20 cellular contexts compared by ENCODE assay signal in genomic region chr17:60618854-60619253, GRCh38. TPM values are rescaled to one million over a fixed set of nuclear protein-coding genes. Genes with fewer than 3 reads are reported as not detected.
DNase-seq lines count a peak whose midpoint lies in the region; ATAC-seq and TF ChIP-seq lines count a peak whose summit lies in the region.
"Had no signal": no experiment of that assay in that cellular context is flagged by ENCODE, and none has a peak within 500 bp of the region (broad histone marks: within the 10 kb centered on the region; RNA-seq: fewer than 3 reads in every experiment).

No MANE protein-coding gene starts in this region.

- no peak for ATAC-seq in central memory CD8-positive, alpha-beta T cell (replicated peaks; ENCODE audit: extremely low read depth, poor library complexity, severe bottlenecking)
- no peak for ATAC-seq in HG03280 (IDR thresholded peaks at IDR 0.05; ENCODE audit: unreplicated experiment)
- ATAC-seq: CD8-positive, alpha-beta T cell; GM12878 had no signal

- H3K27ac Mint-ChIP-seq in HFFc6 (peak overlapping the region; percentile 24), mesothelial cell of epicardium (peak overlapping the region; percentile 78), type B pancreatic cell (peak overlapping the region; percentile 63)
- H3K27ac Mint-ChIP-seq in central memory CD8-positive, alpha-beta T cell (ENCODE audit: low read depth) = peak overlapping the region; percentile 69
- H3K27ac Mint-ChIP-seq: CD8-positive, alpha-beta T cell; H9; IgD-negative memory B cell had no signal

- no peak for DNase-seq in HFFc6
- no peak for DNase-seq in central memory CD8-positive, alpha-beta T cell (ENCODE audit: low spot score in 2 of 2)
- DNase-seq in mesothelial cell of epicardium (ENCODE audit: low spot score in 2 of 2, unreplicated experiment in 2 of 2) = no peak
- no peak for DNase-seq in type B pancreatic cell (ENCODE audit: extremely low spot score, unreplicated experiment)
- no peak for DNase-seq in NCI-H1694 treated with DMSO at 0.1 percent for 48 hours (lab: John Stamatoyannopoulos, UW)
- no peak for DNase-seq in Ammon's horn (ENCODE audit: low spot score)
- DNase-seq: CD8-positive, alpha-beta T cell; DND-41; GM23248; H9; NCI-H1417; NCI-H2029; NCI-H226; NCI-H510A treated with DMSO at 0.1 percent for 48 hours; NCI-H748 treated with DMSO at 0.1 percent for 48 hours; PC-9; SHP77 treated with DMSO at 0.1 percent for 48 hours had no signal

- H3K36me3 Mint-ChIP-seq in HFFc6 (ENCODE audit: low read depth) (peaks cover 7% of the 10 kb centered on the region), mesothelial cell of epicardium (peaks cover 3% of the 10 kb centered on the region), type B pancreatic cell (peaks cover 26% of the 10 kb centered on the region)
- peaks cover 9% of the 10 kb centered on the region for H3K36me3 Mint-ChIP-seq in central memory CD8-positive, alpha-beta T cell (ENCODE audit: insufficient read depth)

- H3K4me3 Mint-ChIP-seq in HFFc6 = peak overlapping the region; percentile 27
- H3K4me3 Mint-ChIP-seq in central memory CD8-positive, alpha-beta T cell = no peak overlapping the region
- no peak overlapping the region for H3K4me3 Mint-ChIP-seq in mesothelial cell of epicardium
- no peak overlapping the region for H3K4me3 Mint-ChIP-seq in type B pancreatic cell
- H3K4me3 Mint-ChIP-seq: CD8-positive, alpha-beta T cell; H9; IgD-negative memory B cell had no signal

- H3K9me3 Mint-ChIP-seq in HFFc6 (no peaks in the 10 kb centered on the region), mesothelial cell of epicardium (no peaks in the 10 kb centered on the region), type B pancreatic cell (no peaks in the 10 kb centered on the region)
- no peaks in the 10 kb centered on the region for H3K9me3 Mint-ChIP-seq in central memory CD8-positive, alpha-beta T cell
- H3K9me3 Mint-ChIP-seq: CD8-positive, alpha-beta T cell; IgD-negative memory B cell had no signal

- 0 out of 2 replicates have a peak, but pooled peaks have one; percentile 7 for TF ChIP-seq CTCF in HFFc6 (IDR thresholded peaks at IDR 0.05)
- TF ChIP-seq CTCF in mesothelial cell of epicardium (IDR thresholded peaks at IDR 0.05; ENCODE audit: unreplicated experiment) = no peak
- peak; percentile 37 for TF ChIP-seq CTCF in type B pancreatic cell (conservative IDR thresholded peaks at IDR 0.05)

- H3K27me3 Mint-ChIP-seq in HFFc6 (ENCODE audit: insufficient read depth) = no peaks in the 10 kb centered on the region
- no peaks in the 10 kb centered on the region for H3K27me3 Mint-ChIP-seq in central memory CD8-positive, alpha-beta T cell
- no peaks in the 10 kb centered on the region for H3K27me3 Mint-ChIP-seq in mesothelial cell of epicardium (ENCODE audit: low read depth)
- no peaks in the 10 kb centered on the region for H3K27me3 Mint-ChIP-seq in type B pancreatic cell
- H3K27me3 Mint-ChIP-seq: IgD-negative memory B cell had no signal

- H3K4me1 Mint-ChIP-seq in HFFc6 (ENCODE audit: low read depth) = peaks cover 54% of the 10 kb centered on the region
- H3K4me1 Mint-ChIP-seq in central memory CD8-positive, alpha-beta T cell = peaks cover 32% of the 10 kb centered on the region
- peaks cover 8% of the 10 kb centered on the region for H3K4me1 Mint-ChIP-seq in mesothelial cell of epicardium
- H3K4me1 Mint-ChIP-seq in type B pancreatic cell (ENCODE audit: unreplicated experiment) = no peaks in the 10 kb centered on the region
- H3K4me1 Mint-ChIP-seq: H9 had no signal

RNA-seq across cellular contexts. Expression of gene PPM1D, which starts 18.9 kb away (rescaled TPM):
- total RNA-seq in HFFc6 (2021; fragmentation: NEBNext Ultra II Directional; extraction: Animal tissue kit (Norgen Biotek cat#: 25700)) = 10 to 100 TPM; 13.3 to 14.2 (median 13.5) TPM
- total RNA-seq in mesothelial cell of epicardium (26.4 to 28.9 TPM (median 26.7 TPM) in 3 replicates), type B pancreatic cell (ENCODE audit: low replicate concordance) (24.1 and 25.4 TPM in 2 replicates)

RNA-seq across cellular contexts. Expression of gene BCAS3, which starts 58.8 kb away (rescaled TPM):
- total RNA-seq in HFFc6 (2021; fragmentation: NEBNext Ultra II Directional; extraction: Animal tissue kit (Norgen Biotek cat#: 25700)) = 10 to 100 TPM in 5 of 6 experiments, 1 to 10 TPM in 1; 9.8 to 13.8 (median 12.0) TPM
- 60.8 to 64.9 TPM (median 61.5 TPM) in 3 replicates for total RNA-seq in mesothelial cell of epicardium
- 19.8 and 23.0 TPM in 2 replicates for total RNA-seq in type B pancreatic cell (ENCODE audit: low replicate concordance)

Comparison
In these comparisons a context has a peak if more than half of its experiments do, and no peak if none do; other contexts are left out.
1. H3K27ac Mint-ChIP-seq: peak in every context shown above with its lines; median percentile 78 in mesothelial cell of epicardium; 69 in central memory CD8-positive, alpha-beta T cell; 63 in type B pancreatic cell; 24 in HFFc6.